In genomic region chr1:24643362-24644346, GRCh38 we compare ENCODE assay signal across 8 cellular contexts. TPM values are rescaled to one million over a fixed set of nuclear protein-coding genes. Genes with fewer than 3 reads are reported as not detected.
DNase-seq lines count a peak whose midpoint lies in the region; ATAC-seq and TF ChIP-seq lines count a peak whose summit lies in the region.

No MANE protein-coding gene starts in this region.

- H3K36me3 ChIP-seq in ACC112 (ENCODE audit: insufficient read depth, low read length) (peaks cover 35% of the 10 kb centered on the region), Panc1 (ENCODE audit: control insufficient read depth, insufficient read depth, low read length) (peaks cover 46% of the 10 kb centered on the region)

- no TSS peak for BruUV-seq in Panc1 (replicated peaks; lab: Mats Ljungman, UMichigan)

- no peak overlapping the region for H2AFZ ChIP-seq in ACC112 (ENCODE audit: low read length, unreplicated experiment)

- DNase-seq in GM12865 (ENCODE audit: low read depth) (peak; percentile 52), Panc1 (ENCODE audit: low read depth, low spot score) (no peak), astrocyte of the spinal cord (ENCODE audit: low read depth, low spot score) (no peak), iPS-NIHi7 (ENCODE audit: extremely low spot score) (peak; percentile 52), NCI-H2029 (lab: John Stamatoyannopoulos, UW) (no peak)
- DNase-seq in stimulated activated CD4-positive, alpha-beta T cell treated with anti-CD3 and anti-CD28 coated beads, Interleukin-1b, Interleukin-23, amount 100 ng/mL, for 48 hours, result peak; percentile 43

- H3K4me3 ChIP-seq in ACC112 (ENCODE audit: low read depth, low read length), result peak overlapping the region; percentile 89
- peak overlapping the region; percentile 99 for H3K4me3 ChIP-seq in GM12865 (ENCODE audit: low read depth, low read length)
- peak overlapping the region; percentile 86 to 91 for H3K4me3 ChIP-seq in Panc1 (ENCODE audit: low read depth in 2 of 2, low read length in 2 of 2)
- H3K4me3 ChIP-seq in astrocyte of the spinal cord (ENCODE audit: low read depth, low read length), result peak overlapping the region; percentile 96

- POLR2A ChIA-PET in Panc1 (lab: Charles Lee), result no interaction called here

- H3K4me1 ChIP-seq in ACC112 (ENCODE audit: control insufficient read depth, insufficient read depth, low read length, unreplicated experiment), result peaks cover 23% of the 10 kb centered on the region
- H3K4me1 ChIP-seq in Panc1 (ENCODE audit: control insufficient read depth, insufficient read depth, low read length), result peaks cover 20% of the 10 kb centered on the region

- peaks cover 62% of the 10 kb centered on the region for H3K79me2 ChIP-seq in ACC112 (ENCODE audit: control insufficient read depth, insufficient read depth, low read length, unreplicated experiment)

- ATAC-seq in HG02885 (IDR thresholded peaks at IDR 0.05; ENCODE audit: poor library complexity, unreplicated experiment) (peak; percentile 19), Panc1 (peak; percentile 61)

- no peaks in the 10 kb centered on the region for H3K27me3 ChIP-seq in ACC112 (ENCODE audit: insufficient read depth, low read length)
- H3K27me3 ChIP-seq in Panc1 (ENCODE audit: control insufficient read depth, insufficient read depth, low read length), result no peaks in the 10 kb centered on the region

- H3K27ac ChIP-seq in ACC112 (ENCODE audit: low read depth, low read length) (peak overlapping the region; percentile 68), Panc1 (ENCODE audit: low read length) (peak overlapping the region; percentile 96)

- CTCF ChIA-PET in Panc1 (lab: Charles Lee), result no interaction called here

- intact Hi-C loops in Panc1 (cut with micrococcal nuclease; ENCODE audit: unreplicated experiment), result no loop called here

- no peaks in the 10 kb centered on the region for H3K9me3 ChIP-seq in Panc1 (ENCODE audit: control insufficient read depth, insufficient read depth, low read depth, low read length)

- in situ Hi-C loops in Panc1 (cut with HindIII; ENCODE audit: low pct_unique_long_range_greater_than_20kb, low sequenced_read_pairs) (no loop called here), astrocyte of the spinal cord (cut with HindIII; ENCODE audit: low sequenced_read_pairs) (no loop called here)

- TF ChIP-seq CTCF in GM12865 (IDR thresholded peaks at IDR 0.05; ENCODE audit: insufficient read depth, low read depth, low read length, missing control alignments), result no peak
- no peak for TF ChIP-seq CTCF in Panc1 (IDR thresholded peaks at IDR 0.05)
- TF ChIP-seq CTCF in astrocyte of the spinal cord (IDR thresholded peaks at IDR 0.05; ENCODE audit: low read depth, low read length), result no peak

RNA-seq across cellular contexts. Expression of gene SRRM1, which starts 0.6 kb away (rescaled TPM):
- 160 TPM for total RNA-seq in Panc1 (2021; ENCODE audit: unreplicated experiment)
- 60.9 TPM for polyA plus RNA-seq in Panc1 (2012; ENCODE audit: insufficient read length)

Comparison
In these comparisons a context has a peak if more than half of its experiments do, and no peak if none do; other contexts are left out.
1. DNase-seq: peak in GM12865 (single experiment), iPS-NIHi7 (single experiment) and stimulated activated CD4-positive, alpha-beta T cell treated with anti-CD3 and anti-CD28 coated beads, Interleukin-1b, Interleukin-23, amount 100 ng/mL, for 48 hours (single experiment); none in Panc1 (single experiment), astrocyte of the spinal cord (single experiment) and NCI-H2029 (single experiment).
2. Peak in every context shown above with its lines, with median percentiles within 50 percentile points of each other: H3K4me3 ChIP-seq.